1 cellular context compared by ENCODE assay signal in genomic region chr19:44764975-44765948, GRCh38.
TF ChIP-seq lines count a peak whose summit lies in the region.

No MANE protein-coding gene starts in this region.

TF ChIP-seq in H1, 55 proteins besides CTCF, POLR2A, EP300 and RAD21 (continued from another document):
- TF ChIP-seq, protein P1, sequence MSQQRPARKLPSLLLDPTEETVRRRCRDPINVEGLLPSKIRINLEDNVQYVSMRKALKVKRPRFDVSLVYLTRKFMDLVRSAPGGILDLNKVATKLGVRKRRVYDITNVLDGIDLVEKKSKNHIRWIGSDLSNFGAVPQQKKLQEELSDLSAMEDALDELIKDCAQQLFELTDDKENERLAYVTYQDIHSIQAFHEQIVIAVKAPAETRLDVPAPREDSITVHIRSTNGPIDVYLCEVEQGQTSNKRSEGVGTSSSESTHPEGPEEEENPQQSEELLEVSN (IDR thresholded peaks at IDR 0.05), result no peak
- TF ChIP-seq KDM1A (IDR thresholded peaks at IDR 0.05; ENCODE audit: borderline replicate concordance, low read length) (no peak), USF2 (IDR thresholded peaks at IDR 0.05; ENCODE audit: low read length) (no peak), SRF (IDR thresholded peaks at IDR 0.05; ENCODE audit: low read depth, low read length) (no peak), KDM4A (IDR thresholded peaks at IDR 0.05; ENCODE audit: low read depth, low read length, severe bottlenecking) (no peak), JUND (IDR thresholded peaks at IDR 0.05; ENCODE audit: low read length) (no peak), SAP30 (IDR thresholded peaks at IDR 0.05; ENCODE audit: insufficient read depth, insufficient replicate concordance, low read length) (no peak), TAF7 (optimal IDR thresholded peaks at IDR 0.05; ENCODE audit: borderline replicate concordance, low read depth, low read length) (no peak), ZNF274 (IDR thresholded peaks at IDR 0.05; ENCODE audit: borderline replicate concordance, extremely low read depth, low read length) (no peak), PHF8 (conservative IDR thresholded peaks at IDR 0.05; ENCODE audit: low read depth, low read length) (no peak), MAX (IDR thresholded peaks at IDR 0.05) (no peak), FOSL1 (IDR thresholded peaks at IDR 0.05; ENCODE audit: insufficient read depth, low read depth, low read length) (no peak), RXRA (IDR thresholded peaks at IDR 0.05; ENCODE audit: insufficient read depth, low read depth, low read length) (no peak), GTF2F1 (IDR thresholded peaks at IDR 0.05; ENCODE audit: borderline replicate concordance, low read depth, low read length) (no peak), POLR2AphosphoS5 (IDR thresholded peaks at IDR 0.05; ENCODE audit: low read depth, low read length) (no peak), YY1 (IDR thresholded peaks at IDR 0.05; ENCODE audit: low read depth, low read length) (no peak)
- TF ChIP-seq, protein P2, sequence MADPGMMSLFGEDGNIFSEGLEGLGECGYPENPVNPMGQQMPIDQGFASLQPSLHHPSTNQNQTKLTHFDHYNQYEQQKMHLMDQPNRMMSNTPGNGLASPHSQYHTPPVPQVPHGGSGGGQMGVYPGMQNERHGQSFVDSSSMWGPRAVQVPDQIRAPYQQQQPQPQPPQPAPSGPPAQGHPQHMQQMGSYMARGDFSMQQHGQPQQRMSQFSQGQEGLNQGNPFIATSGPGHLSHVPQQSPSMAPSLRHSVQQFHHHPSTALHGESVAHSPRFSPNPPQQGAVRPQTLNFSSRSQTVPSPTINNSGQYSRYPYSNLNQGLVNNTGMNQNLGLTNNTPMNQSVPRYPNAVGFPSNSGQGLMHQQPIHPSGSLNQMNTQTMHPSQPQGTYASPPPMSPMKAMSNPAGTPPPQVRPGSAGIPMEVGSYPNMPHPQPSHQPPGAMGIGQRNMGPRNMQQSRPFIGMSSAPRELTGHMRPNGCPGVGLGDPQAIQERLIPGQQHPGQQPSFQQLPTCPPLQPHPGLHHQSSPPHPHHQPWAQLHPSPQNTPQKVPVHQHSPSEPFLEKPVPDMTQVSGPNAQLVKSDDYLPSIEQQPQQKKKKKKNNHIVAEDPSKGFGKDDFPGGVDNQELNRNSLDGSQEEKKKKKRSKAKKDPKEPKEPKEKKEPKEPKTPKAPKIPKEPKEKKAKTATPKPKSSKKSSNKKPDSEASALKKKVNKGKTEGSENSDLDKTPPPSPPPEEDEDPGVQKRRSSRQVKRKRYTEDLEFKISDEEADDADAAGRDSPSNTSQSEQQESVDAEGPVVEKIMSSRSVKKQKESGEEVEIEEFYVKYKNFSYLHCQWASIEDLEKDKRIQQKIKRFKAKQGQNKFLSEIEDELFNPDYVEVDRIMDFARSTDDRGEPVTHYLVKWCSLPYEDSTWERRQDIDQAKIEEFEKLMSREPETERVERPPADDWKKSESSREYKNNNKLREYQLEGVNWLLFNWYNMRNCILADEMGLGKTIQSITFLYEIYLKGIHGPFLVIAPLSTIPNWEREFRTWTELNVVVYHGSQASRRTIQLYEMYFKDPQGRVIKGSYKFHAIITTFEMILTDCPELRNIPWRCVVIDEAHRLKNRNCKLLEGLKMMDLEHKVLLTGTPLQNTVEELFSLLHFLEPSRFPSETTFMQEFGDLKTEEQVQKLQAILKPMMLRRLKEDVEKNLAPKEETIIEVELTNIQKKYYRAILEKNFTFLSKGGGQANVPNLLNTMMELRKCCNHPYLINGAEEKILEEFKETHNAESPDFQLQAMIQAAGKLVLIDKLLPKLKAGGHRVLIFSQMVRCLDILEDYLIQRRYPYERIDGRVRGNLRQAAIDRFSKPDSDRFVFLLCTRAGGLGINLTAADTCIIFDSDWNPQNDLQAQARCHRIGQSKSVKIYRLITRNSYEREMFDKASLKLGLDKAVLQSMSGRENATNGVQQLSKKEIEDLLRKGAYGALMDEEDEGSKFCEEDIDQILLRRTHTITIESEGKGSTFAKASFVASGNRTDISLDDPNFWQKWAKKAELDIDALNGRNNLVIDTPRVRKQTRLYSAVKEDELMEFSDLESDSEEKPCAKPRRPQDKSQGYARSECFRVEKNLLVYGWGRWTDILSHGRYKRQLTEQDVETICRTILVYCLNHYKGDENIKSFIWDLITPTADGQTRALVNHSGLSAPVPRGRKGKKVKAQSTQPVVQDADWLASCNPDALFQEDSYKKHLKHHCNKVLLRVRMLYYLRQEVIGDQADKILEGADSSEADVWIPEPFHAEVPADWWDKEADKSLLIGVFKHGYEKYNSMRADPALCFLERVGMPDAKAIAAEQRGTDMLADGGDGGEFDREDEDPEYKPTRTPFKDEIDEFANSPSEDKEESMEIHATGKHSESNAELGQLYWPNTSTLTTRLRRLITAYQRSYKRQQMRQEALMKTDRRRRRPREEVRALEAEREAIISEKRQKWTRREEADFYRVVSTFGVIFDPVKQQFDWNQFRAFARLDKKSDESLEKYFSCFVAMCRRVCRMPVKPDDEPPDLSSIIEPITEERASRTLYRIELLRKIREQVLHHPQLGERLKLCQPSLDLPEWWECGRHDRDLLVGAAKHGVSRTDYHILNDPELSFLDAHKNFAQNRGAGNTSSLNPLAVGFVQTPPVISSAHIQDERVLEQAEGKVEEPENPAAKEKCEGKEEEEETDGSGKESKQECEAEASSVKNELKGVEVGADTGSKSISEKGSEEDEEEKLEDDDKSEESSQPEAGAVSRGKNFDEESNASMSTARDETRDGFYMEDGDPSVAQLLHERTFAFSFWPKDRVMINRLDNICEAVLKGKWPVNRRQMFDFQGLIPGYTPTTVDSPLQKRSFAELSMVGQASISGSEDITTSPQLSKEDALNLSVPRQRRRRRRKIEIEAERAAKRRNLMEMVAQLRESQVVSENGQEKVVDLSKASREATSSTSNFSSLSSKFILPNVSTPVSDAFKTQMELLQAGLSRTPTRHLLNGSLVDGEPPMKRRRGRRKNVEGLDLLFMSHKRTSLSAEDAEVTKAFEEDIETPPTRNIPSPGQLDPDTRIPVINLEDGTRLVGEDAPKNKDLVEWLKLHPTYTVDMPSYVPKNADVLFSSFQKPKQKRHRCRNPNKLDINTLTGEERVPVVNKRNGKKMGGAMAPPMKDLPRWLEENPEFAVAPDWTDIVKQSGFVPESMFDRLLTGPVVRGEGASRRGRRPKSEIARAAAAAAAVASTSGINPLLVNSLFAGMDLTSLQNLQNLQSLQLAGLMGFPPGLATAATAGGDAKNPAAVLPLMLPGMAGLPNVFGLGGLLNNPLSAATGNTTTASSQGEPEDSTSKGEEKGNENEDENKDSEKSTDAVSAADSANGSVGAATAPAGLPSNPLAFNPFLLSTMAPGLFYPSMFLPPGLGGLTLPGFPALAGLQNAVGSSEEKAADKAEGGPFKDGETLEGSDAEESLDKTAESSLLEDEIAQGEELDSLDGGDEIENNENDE (IDR thresholded peaks at IDR 0.05; ENCODE audit: insufficient replicate concordance, low read length), result no peak
